Comparison of ENCODE assay signal across 11 cellular contexts in genomic region chr9:110257971-110258370, GRCh38. TPM values are rescaled to one million over a fixed set of nuclear protein-coding genes. Genes with fewer than 3 reads are reported as not detected.
DNase-seq lines count a peak whose midpoint lies in the region; ATAC-seq, FAIRE-seq and TF ChIP-seq lines count a peak whose summit lies in the region.
"Had no signal": no experiment of that assay in that cellular context is flagged by ENCODE, and none has a peak within 500 bp of the region (broad histone marks: within the 10 kb centered on the region; RNA-seq: fewer than 3 reads in every experiment).

No MANE protein-coding gene starts in this region.

- H3K79me2 ChIP-seq in keratinocyte (ENCODE audit: control insufficient read depth, insufficient read depth, low read length): peaks cover 34% of the 10 kb centered on the region

- H3K9me3 Mint-ChIP-seq in activated T-cell treated with anti-CD3 and anti-CD28 coated beads, Interleukin-2, amount 50 U/mL, for 24 hours: no peaks in the 10 kb centered on the region
- H3K9me3 Mint-ChIP-seq in activated T-helper 17 cell treated with anti-CD3 and anti-CD28 coated beads, Interleukin-2, amount 50 U/mL, for 72 hours: no peaks in the 10 kb centered on the region

- peak overlapping the region in 1 of 3 experiments; percentile 94 for H3K4me3 ChIP-seq in keratinocyte (ENCODE audit: control insufficient read depth in 2 of 3, extremely low read depth in 1 of 3, insufficient read depth in 2 of 3, low read depth in 1 of 3, low read length in 3 of 3)
- H3K4me3 ChIP-seq in thoracic aorta: no peak overlapping the region

- dilution Hi-C loops in keratinocyte (cut with MboI; ENCODE audit: extremely low pct_ligation_motif_present, low sequenced_read_pairs): no loop called here

- peak overlapping the region; percentile 100 for H3K4me2 ChIP-seq in keratinocyte (ENCODE audit: control insufficient read depth, extremely low read depth, insufficient read depth, low read depth, low read length)

- no peak overlapping the region for H3K27ac Mint-ChIP-seq in activated T-cell treated with anti-CD3 and anti-CD28 coated beads, Interleukin-2, amount 50 U/mL, for 24 hours
- H3K27ac Mint-ChIP-seq in activated T-helper 17 cell treated with anti-CD3 and anti-CD28 coated beads, Interleukin-2, amount 50 U/mL, for 72 hours: peak overlapping the region; percentile 96

- no peak for ATAC-seq in activated T-helper 17 cell treated with anti-CD3 and anti-CD28 coated beads, Interleukin-2, amount 50 U/mL, for 72 hours (replicated peaks)
- ATAC-seq in thoracic aorta (ENCODE audit: insufficient number of reproducible peaks, low FRiP score, low read depth): no peak

- TF ChIP-seq CTCF in keratinocyte (optimal IDR thresholded peaks at IDR 0.05 in 1 of 3, IDR thresholded peaks at IDR 0.05 in 1 of 3, conservative IDR thresholded peaks at IDR 0.05 in 1 of 3; ENCODE audit: extremely low read depth in 1 of 3, insufficient read depth in 2 of 3, low read length in 3 of 3) (no peak), thoracic aorta (IDR thresholded peaks at IDR 0.05) (no peak)

- no peak overlapping the region for H2AFZ ChIP-seq in keratinocyte (ENCODE audit: control insufficient read depth, low read length)

- H3K36me3 ChIP-seq in keratinocyte (ENCODE audit: control insufficient read depth in 2 of 2, extremely low read depth in 1 of 2, insufficient read depth in 2 of 2, low read length in 2 of 2): peaks cover 0 to 2% of the 10 kb centered on the region in 2 experiments
- no peaks in the 10 kb centered on the region for H3K36me3 ChIP-seq in thoracic aorta

- peaks cover 4% of the 10 kb centered on the region for H3K27me3 Mint-ChIP-seq in activated T-cell treated with anti-CD3 and anti-CD28 coated beads, Interleukin-2, amount 50 U/mL, for 24 hours
- no peaks in the 10 kb centered on the region for H3K27me3 Mint-ChIP-seq in activated T-helper 17 cell treated with anti-CD3 and anti-CD28 coated beads, Interleukin-2, amount 50 U/mL, for 72 hours

- no peak for DNase-seq in activated T-cell treated with anti-CD3 and anti-CD28 coated beads, Interleukin-2, amount 50 U/mL, for 24 hours
- no peak for DNase-seq in activated T-cell treated with anti-CD3 and anti-CD28 coated beads, Interleukin-2, amount 50 U/mL, for 1 hour
- no peak for DNase-seq in keratinocyte (ENCODE audit: low read depth, low spot score)
- DNase-seq in thoracic aorta (ENCODE audit: low spot score): no peak
- no peak for DNase-seq in COR-L47 (lab: John Stamatoyannopoulos, UW)
- no peak for DNase-seq in activated naive CD4-positive, alpha-beta T cell (lab: John Stamatoyannopoulos, UW)
- no peak for DNase-seq in inferior parietal cortex (ENCODE audit: extremely low spot score)
- DNase-seq: NCI-H1048, SIG-M5 had no signal

- peaks cover 47% of the 10 kb centered on the region for H3K4me1 ChIP-seq in keratinocyte (ENCODE audit: control insufficient read depth, extremely low read depth, insufficient read depth, low read length)
- H3K4me1 ChIP-seq in thoracic aorta (ENCODE audit: control insufficient read depth in 1 of 2, low read depth in 2 of 2): peaks cover 15 to 23% of the 10 kb centered on the region in 2 donors

- peak overlapping the region; percentile 92 for H3K9ac ChIP-seq in keratinocyte (ENCODE audit: control insufficient read depth, extremely low read depth, insufficient read depth, low read length)

- H3K36me3 Mint-ChIP-seq in activated T-cell treated with anti-CD3 and anti-CD28 coated beads, Interleukin-2, amount 50 U/mL, for 24 hours (ENCODE audit: low read depth): peaks cover 34% of the 10 kb centered on the region
- peaks cover 9% of the 10 kb centered on the region for H3K36me3 Mint-ChIP-seq in activated T-helper 17 cell treated with anti-CD3 and anti-CD28 coated beads, Interleukin-2, amount 50 U/mL, for 72 hours (ENCODE audit: low read depth)

- H3K9me3 ChIP-seq in keratinocyte (ENCODE audit: control insufficient read depth, low read depth, low read length): no peaks in the 10 kb centered on the region
- H3K9me3 ChIP-seq in thoracic aorta: no peaks in the 10 kb centered on the region

- H3K27ac ChIP-seq in keratinocyte (ENCODE audit: control insufficient read depth, insufficient read depth, low read length) (peak overlapping the region; percentile 95), thoracic aorta (peak overlapping the region; percentile 81 to 84)

- peaks cover 11% of the 10 kb centered on the region for H4K20me1 ChIP-seq in keratinocyte (ENCODE audit: control insufficient read depth, extremely low read depth, insufficient read depth, low read length)

- H3K4me3 Mint-ChIP-seq in activated T-cell treated with anti-CD3 and anti-CD28 coated beads, Interleukin-2, amount 50 U/mL, for 24 hours: peak overlapping the region; percentile 14
- peak overlapping the region; percentile 96 for H3K4me3 Mint-ChIP-seq in activated T-helper 17 cell treated with anti-CD3 and anti-CD28 coated beads, Interleukin-2, amount 50 U/mL, for 72 hours

- H3K9me1 ChIP-seq in keratinocyte (ENCODE audit: control insufficient read depth, extremely low read depth, insufficient read depth, low read length): no peaks in the 10 kb centered on the region

- no peak for FAIRE-seq in keratinocyte (lab: Jason Lieb, UNC)

- H3K27me3 ChIP-seq in keratinocyte (ENCODE audit: control insufficient read depth, extremely low read depth, insufficient read depth, low read length): no peaks in the 10 kb centered on the region
- no peaks in the 10 kb centered on the region for H3K27me3 ChIP-seq in thoracic aorta (replicated peaks; ENCODE audit: insufficient read depth)

- H3K4me1 Mint-ChIP-seq in activated T-cell treated with anti-CD3 and anti-CD28 coated beads, Interleukin-2, amount 50 U/mL, for 24 hours (ENCODE audit: low read depth): peaks cover 48% of the 10 kb centered on the region
- peaks cover 29% of the 10 kb centered on the region for H3K4me1 Mint-ChIP-seq in activated T-helper 17 cell treated with anti-CD3 and anti-CD28 coated beads, Interleukin-2, amount 50 U/mL, for 72 hours

RNA-seq across cellular contexts. Expression of gene TXN, which starts 1.7 kb away (rescaled TPM):
- 100 to 1,000 TPM; 349 to 627 TPM for total RNA-seq in activated T-helper 17 cell treated with anti-CD3 and anti-CD28 coated beads, Interleukin-2, amount 50 U/mL, for 72 hours
- polyA plus RNA-seq in keratinocyte: 768 to 1,127 TPM (median 845 TPM) in 3 replicates
- polyA plus RNA-seq in keratinocyte (2011; ENCODE audit: low read depth): 178 TPM
- 1,024 and 1,515 TPM in 2 replicates for polyA plus RNA-seq in keratinocyte (2011; cell fraction: cytosol; rRNA removed)
- polyA plus RNA-seq in keratinocyte (2011; cell fraction: nucleus; rRNA removed): 383 and 589 TPM in 2 replicates
- 573 and 790 TPM in 2 replicates for polyA plus RNA-seq in keratinocyte (2012; ENCODE audit: low replicate concordance)
- polyA minus RNA-seq in keratinocyte: 95.6 to 332 TPM (median 271 TPM) in 3 replicates
- 238 TPM for polyA minus RNA-seq in keratinocyte (2011; cell fraction: cytosol; rRNA and poly(A)+ RNA removed)
- polyA minus RNA-seq in keratinocyte (2011; cell fraction: nucleus; rRNA and poly(A)+ RNA removed): 44.6 and 71.1 TPM in 2 replicates
- 100 to 1,000 TPM in 1 of 2 donors, 10 to 100 TPM in 1; 47.5 to 105 TPM for total RNA-seq in thoracic aorta

RNA-seq across cellular contexts. Expression of gene C9orf152, which starts 50.0 kb away (rescaled TPM):
- not detected for total RNA-seq in activated T-helper 17 cell treated with anti-CD3 and anti-CD28 coated beads, Interleukin-2, amount 50 U/mL, for 72 hours
- 0.01 TPM in 1 of 3 replicates, not detected in the others for polyA plus RNA-seq in keratinocyte
- not detected for polyA plus RNA-seq in keratinocyte (2011; ENCODE audit: low read depth)
- not detected in 2 replicates for polyA plus RNA-seq in keratinocyte (2011; cell fraction: cytosol; rRNA removed)
- 0.04 and 0.05 TPM in 2 replicates for polyA plus RNA-seq in keratinocyte (2011; cell fraction: nucleus; rRNA removed)
- polyA plus RNA-seq in keratinocyte (2012; ENCODE audit: low replicate concordance): 0.03 and 0.13 TPM in 2 replicates
- polyA minus RNA-seq in keratinocyte: not detected in 3 replicates
- polyA minus RNA-seq in keratinocyte (2011; cell fraction: cytosol; rRNA and poly(A)+ RNA removed): not detected
- not detected in 2 replicates for polyA minus RNA-seq in keratinocyte (2011; cell fraction: nucleus; rRNA and poly(A)+ RNA removed)
- under 1 TPM in 1 of 2 donors, not detected in 1; 0.56 TPM for total RNA-seq in thoracic aorta
- total RNA-seq: kidney epithelial cell had no signal
